14 cellular contexts compared by ENCODE assay signal in genomic region chr17:20992416-20992815, GRCh38. TPM values are rescaled to one million over a fixed set of nuclear protein-coding genes. Genes with fewer than 3 reads are reported as not detected.
DNase-seq lines count a peak whose midpoint lies in the region; ATAC-seq, FAIRE-seq and TF ChIP-seq lines count a peak whose summit lies in the region.
"Had no signal": no experiment of that assay in that cellular context is flagged by ENCODE, and none has a peak within 500 bp of the region (broad histone marks: within the 10 kb centered on the region; RNA-seq: fewer than 3 reads in every experiment).

No MANE protein-coding gene starts in this region.

- no peak overlapping the region for H4K5ac ChIP-seq in IMR-90 (ENCODE audit: low read depth, low read length)

- H3K18ac ChIP-seq in IMR-90 (ENCODE audit: low read depth, low read length) = no peak overlapping the region

- no peak overlapping the region for H2AK9ac ChIP-seq in IMR-90 (replicated peaks; ENCODE audit: low read depth, low read length, poor library complexity)

- H3K9me1 ChIP-seq in IMR-90 (ENCODE audit: insufficient read depth, low read length) = peaks cover 9% of the 10 kb centered on the region

- peaks cover 8% of the 10 kb centered on the region for H4K20me1 ChIP-seq in IMR-90 (ENCODE audit: insufficient read depth, low read length)

- H3K4me2 ChIP-seq in IMR-90 (ENCODE audit: low read depth, low read length) = no peak overlapping the region

- no peak overlapping the region for H3K56ac ChIP-seq in IMR-90 (ENCODE audit: extremely low read depth, insufficient read depth, low read length)

- peak overlapping the region; percentile 44 for H2AFZ ChIP-seq in IMR-90 (replicated peaks; ENCODE audit: low read length, poor library complexity)

- peaks cover 2% of the 10 kb centered on the region; the same call in 1 of the 2 replicates for H3K4me1 ChIP-seq in IMR-90 (ENCODE audit: control insufficient read depth, insufficient read depth, low read length)
- H3K4me1 ChIP-seq in ascending aorta = no peaks in the 10 kb centered on the region
- peaks cover 0 to 3% of the 10 kb centered on the region in 2 donors for H3K4me1 ChIP-seq in kidney (ENCODE audit: control insufficient read depth in 1 of 2, insufficient read depth in 1 of 2, low read depth in 1 of 2, low read length in 2 of 2)
- H3K4me1 ChIP-seq: BE2C, Caco-2 had no signal

- peaks cover under 1% of the 10 kb centered on the region for H3K4me1 Mint-ChIP-seq in stimulated activated naive CD8-positive, alpha-beta T cell treated with anti-CD3 and anti-CD28 coated beads, Interleukin-15, amount 100 ng/mL, for 72 hours
- H3K4me1 Mint-ChIP-seq: activated CD4-positive, alpha-beta T cell treated with anti-CD3 and anti-CD28 coated beads, Interleukin-2, amount 10 ng/mL, durations not matched to agents 7 days and 5 days had no signal

- H3K9me3 ChIP-seq in IMR-90 (ENCODE audit: control insufficient read depth, insufficient read depth, low read length) (no peaks in the 10 kb centered on the region), ascending aorta (no peaks in the 10 kb centered on the region), kidney (ENCODE audit: control insufficient read depth in 1 of 2, low read length in 2 of 2) (no peaks in the 10 kb centered on the region)
- H3K9me3 ChIP-seq: adrenal gland, BE2C, Caco-2 had no signal

- intact Hi-C loops in IMR-90 (cut with micrococcal nuclease) = loop anchor here (2.0 to 10.0 kb wide), 5 partner anchors 56 to 1000 kb away; no protein-coding TSS in a partner anchor
- intact Hi-C loops in ascending aorta (cut with DNase I) = loop anchor here (10.0 kb wide), 1 partner anchor 88 kb away; no protein-coding TSS in a partner anchor
- intact Hi-C loops in kidney (cut with DNase I) = no loop called here

- no peak overlapping the region for H3K14ac ChIP-seq in IMR-90 (replicated peaks; ENCODE audit: low read depth, low read length)

- no peak overlapping the region for H3K9ac ChIP-seq in IMR-90 (ENCODE audit: low read depth, low read length)
- no peak overlapping the region for H3K9ac ChIP-seq in kidney (ENCODE audit: low read length in 2 of 2)

- H3K4ac ChIP-seq in IMR-90 (ENCODE audit: low read depth, low read length) = no peak overlapping the region

- H3K79me1 ChIP-seq in IMR-90 (ENCODE audit: low read depth in 1 of 2, low read length in 2 of 2) = no peaks in the 10 kb centered on the region

- peaks cover 3% of the 10 kb centered on the region; the same call in 1 of the 2 replicates for H3K27me3 ChIP-seq in IMR-90 (ENCODE audit: control insufficient read depth, insufficient read depth, low read length)
- no peaks in the 10 kb centered on the region for H3K27me3 ChIP-seq in ascending aorta
- H3K27me3 ChIP-seq: adrenal gland, BE2C had no signal

- no peak overlapping the region for H4K91ac ChIP-seq in IMR-90 (ENCODE audit: insufficient read depth, low read depth, low read length)

- no peaks in the 10 kb centered on the region for H3K36me3 ChIP-seq in IMR-90 (ENCODE audit: control insufficient read depth, insufficient read depth, low read length)
- no peaks in the 10 kb centered on the region for H3K36me3 ChIP-seq in ascending aorta
- no peaks in the 10 kb centered on the region for H3K36me3 ChIP-seq in kidney (ENCODE audit: control insufficient read depth in 1 of 2, insufficient read depth in 2 of 2, low read length in 2 of 2)
- H3K36me3 ChIP-seq: adrenal gland, BE2C had no signal

- H2BK5ac ChIP-seq in IMR-90 (ENCODE audit: low read depth, low read length, poor library complexity, severe bottlenecking) = no peak overlapping the region

- no peak overlapping the region for H3K27ac ChIP-seq in IMR-90 (ENCODE audit: insufficient read depth, low read length)
- H3K27ac ChIP-seq in ascending aorta = no peak overlapping the region
- no peak overlapping the region for H3K27ac ChIP-seq in kidney (ENCODE audit: low read depth in 2 of 2, low read length in 2 of 2)
- H3K27ac ChIP-seq in substantia nigra (ENCODE audit: low read depth, low read length, poor library complexity, severe bottlenecking) = peak overlapping the region; percentile 94

- no peak overlapping the region for H2BK120ac ChIP-seq in IMR-90 (ENCODE audit: low read depth, low read length)

- DNase-seq in IMR-90 (no peak), ascending aorta (ENCODE audit: low spot score in 2 of 2) (no peak), kidney (peak; percentile 68), substantia nigra (lab: John Stamatoyannopoulos, UW) (no peak), AG20443 (ENCODE audit: low spot score) (no peak), NOMO-1 treated with dmso at 0.1 percent for 144 hours (lab: John Stamatoyannopoulos, UW; ENCODE audit: unreplicated experiment) (no peak)
- no peak for DNase-seq in stimulated activated naive CD8-positive, alpha-beta T cell treated with anti-CD3 and anti-CD28 coated beads, Interleukin-15, amount 100 ng/mL, for 72 hours
- DNase-seq: activated gamma-delta T cell had no signal

- no peak overlapping the region for H3K23ac ChIP-seq in IMR-90 (ENCODE audit: low read depth, low read length)

- TF ChIP-seq CTCF in IMR-90 (conservative IDR thresholded peaks at IDR 0.05; ENCODE audit: low read depth, low read length) (no peak), ascending aorta (IDR thresholded peaks at IDR 0.05) (no peak), kidney (IDR thresholded peaks at IDR 0.05; ENCODE audit: borderline replicate concordance, extremely low read depth, insufficient read depth) (no peak)

- 65% methylated on average over 4 of the region's 12 CpGs; no CpG with 5 or more reads in 1 of the 2 experiments for WGBS in IMR-90 (ENCODE audit: extremely low coverage in 2 of 2, insufficient read length in 1 of 2), 2 experiments

- no peak overlapping the region for H2BK20ac ChIP-seq in IMR-90 (ENCODE audit: low read depth, low read length)

- dilution Hi-C loops in IMR-90 (cut with HindIII; ENCODE audit: low sequenced_read_pairs, unreplicated experiment) = no loop called here

- BruUV-seq in IMR-90 (replicated peaks; lab: Mats Ljungman, UMichigan) = no TSS peak

- H3K27ac Mint-ChIP-seq in stimulated activated naive CD8-positive, alpha-beta T cell treated with anti-CD3 and anti-CD28 coated beads, Interleukin-15, amount 100 ng/mL, for 72 hours = no peak overlapping the region
- H3K27ac Mint-ChIP-seq: activated CD4-positive, alpha-beta T cell treated with anti-CD3 and anti-CD28 coated beads, Interleukin-2, amount 10 ng/mL, durations not matched to agents 7 days and 5 days had no signal

- in situ Hi-C loops in IMR-90 (cut with MboI; ENCODE audit: low sequenced_read_pairs) = loop anchor here (5.0 to 10.0 kb wide), 2 partner anchors 85 to 188 kb away; no protein-coding TSS in a partner anchor

- CTCF ChIA-PET in IMR-90 (lab: Yijun Ruan, JAX) = interaction anchor here (0.8 kb wide), 1 partner anchor 190 kb away, joined by 3 read pairs; no protein-coding TSS in a partner anchor

- TF ChIP-seq RAD21 in IMR-90 (IDR thresholded peaks at IDR 0.05; ENCODE audit: low read length) = no peak

- no peak for FAIRE-seq in kidney (lab: Jason Lieb, UNC)

- no peak for TF ChIP-seq POLR2A in IMR-90 (IDR thresholded peaks at IDR 0.05; ENCODE audit: low read depth, low read length)

- H3K4me3 ChIP-seq in IMR-90 (ENCODE audit: insufficient read depth, low read depth, low read length) (no peak overlapping the region), ascending aorta (peak overlapping the region; percentile 40 to 46), kidney (ENCODE audit: low read length in 2 of 2) (no peak overlapping the region)
- H3K4me3 ChIP-seq: K562 had no signal

- H3K27me3 Mint-ChIP-seq in stimulated activated naive CD8-positive, alpha-beta T cell treated with anti-CD3 and anti-CD28 coated beads, Interleukin-15, amount 100 ng/mL, for 72 hours = no peaks in the 10 kb centered on the region
- H3K27me3 Mint-ChIP-seq: activated CD4-positive, alpha-beta T cell treated with anti-CD3 and anti-CD28 coated beads, Interleukin-2, amount 10 ng/mL, durations not matched to agents 7 days and 5 days had no signal

- no peak overlapping the region for H3K4me3 Mint-ChIP-seq in stimulated activated naive CD8-positive, alpha-beta T cell treated with anti-CD3 and anti-CD28 coated beads, Interleukin-15, amount 100 ng/mL, for 72 hours
- H3K4me3 Mint-ChIP-seq: activated CD4-positive, alpha-beta T cell treated with anti-CD3 and anti-CD28 coated beads, Interleukin-2, amount 10 ng/mL, durations not matched to agents 7 days and 5 days had no signal

- H2BK15ac ChIP-seq in IMR-90 (ENCODE audit: low read depth, low read length) = no peak overlapping the region

- no peak overlapping the region for H4K8ac ChIP-seq in IMR-90 (ENCODE audit: low read depth in 2 of 2, low read length in 2 of 2)

- POLR2A ChIA-PET in IMR-90 (lab: Charles Lee; ENCODE audit: unreplicated experiment) = no interaction called here

- no peaks in the 10 kb centered on the region for H3K9me3 Mint-ChIP-seq in stimulated activated naive CD8-positive, alpha-beta T cell treated with anti-CD3 and anti-CD28 coated beads, Interleukin-15, amount 100 ng/mL, for 72 hours
- H3K9me3 Mint-ChIP-seq: activated CD4-positive, alpha-beta T cell treated with anti-CD3 and anti-CD28 coated beads, Interleukin-2, amount 10 ng/mL, durations not matched to agents 7 days and 5 days; mesothelial cell of epicardium had no signal

- peak overlapping the region; percentile 9; the same call in 1 of the 2 replicates for H2AK5ac ChIP-seq in IMR-90 (ENCODE audit: low read depth, low read length)

- no peak for ATAC-seq in IMR-90 (ENCODE audit: low read depth)
- no peak for ATAC-seq in stimulated activated naive CD8-positive, alpha-beta T cell treated with anti-CD3 and anti-CD28 coated beads, Interleukin-15, amount 100 ng/mL, for 72 hours

TF ChIP-seq in IMR-90, 13 proteins besides CTCF, POLR2A, EP300 and RAD21:
- TF ChIP-seq SMC3 (IDR thresholded peaks at IDR 0.05; ENCODE audit: low read depth, low read length) (no peak), BHLHE40 (IDR thresholded peaks at IDR 0.05; ENCODE audit: low read depth, low read length) (no peak), RCOR1 (IDR thresholded peaks at IDR 0.05; ENCODE audit: insufficient replicate concordance, low read length) (no peak), MAZ (IDR thresholded peaks at IDR 0.05; ENCODE audit: borderline replicate concordance, low read depth, low read length) (no peak), FOS (IDR thresholded peaks at IDR 0.05; ENCODE audit: low read depth, low read length) (no peak)

RNA-seq across cellular contexts. Expression of gene USP22, which starts 50.4 kb away (rescaled TPM):
- total RNA-seq in IMR-90 (2012; rRNA removed) (250 and 319 TPM in 2 replicates), ascending aorta (170 TPM), kidney (176 TPM)
- polyA plus RNA-seq in IMR-90 (2012; rRNA removed) (161 and 173 TPM in 2 replicates), kidney (ENCODE audit: insufficient read depth, low read depth, low replicate concordance) (47.8 TPM)
- 91.3 and 126 TPM in 2 replicates for polyA plus RNA-seq in IMR-90 (2012; cell fraction: cytosol; rRNA removed)
- polyA plus RNA-seq in IMR-90 (2012; cell fraction: nucleus; rRNA removed; ENCODE audit: low replicate concordance) = 154 and 168 TPM in 2 replicates

Comparison
In these comparisons a context has a peak if more than half of its experiments do, and no peak if none do; other contexts are left out.
1. H3K4me3 ChIP-seq: peak in ascending aorta (2 of 2); none in IMR-90 (single experiment) and kidney (0 of 2).